In the genomic region with DNA sequence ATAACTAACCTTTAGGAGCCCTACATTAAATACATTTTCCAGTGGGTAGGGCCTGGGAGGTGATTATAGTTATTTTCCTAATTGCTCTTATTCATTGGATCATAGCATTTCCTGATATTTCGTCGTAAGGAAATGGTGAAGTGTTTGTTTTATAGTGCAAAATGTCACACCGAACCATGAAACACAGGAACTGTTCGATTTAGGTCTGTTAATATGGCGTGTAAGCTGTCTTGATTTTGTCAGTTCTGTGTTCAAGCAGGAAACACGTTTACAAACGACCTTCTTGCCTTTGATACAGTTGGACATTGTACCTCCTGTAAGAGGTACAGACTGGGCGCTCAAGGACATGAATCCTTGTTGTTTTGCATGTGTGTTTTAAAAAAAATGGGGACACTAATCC, we compare ENCODE assay signal across 1 cellular context.
TF ChIP-seq lines count a peak whose summit lies in the region.

No MANE protein-coding gene starts in this region.

TF ChIP-seq in K562, 482 proteins besides CTCF, POLR2A, EP300 and RAD21:
- TF ChIP-seq ZNF407 (IDR thresholded peaks at IDR 0.05; ENCODE audit: low read depth) (no peak), MTA3 (IDR thresholded peaks at IDR 0.05; ENCODE audit: borderline replicate concordance) (no peak), KLF1 (tag; IDR thresholded peaks at IDR 0.05) (no peak), TGIF2 (CRISPR knock-in tag; IDR thresholded peaks at IDR 0.05) (no peak), MYBL2 (IDR thresholded peaks at IDR 0.05; ENCODE audit: low read depth) (no peak), MYBL2 (CRISPR knock-in tag; IDR thresholded peaks at IDR 0.05; ENCODE audit: borderline replicate concordance) (no peak), SETDB1 (IDR thresholded peaks at IDR 0.05; ENCODE audit: low read length) (no peak), NCOR1 (IDR thresholded peaks at IDR 0.05) (no peak), HLTF (IDR thresholded peaks at IDR 0.05) (no peak)
TF ChIP-seq in K562: peak in this region for 0.
